14 cellular contexts compared by ENCODE assay signal in genomic region chr11:100878474-100878873, GRCh38.
DNase-seq lines count a peak whose midpoint lies in the region; TF ChIP-seq lines count a peak whose summit lies in the region.
"Had no signal": no experiment of that assay in that cellular context is flagged by ENCODE, and none has a peak within 500 bp of the region (broad histone marks: within the 10 kb centered on the region; RNA-seq: fewer than 3 reads in every experiment).

No MANE protein-coding gene starts in this region.

- H3K79me2 ChIP-seq in smooth muscle cell (ENCODE audit: low read depth), result peaks cover 31% of the 10 kb centered on the region

- H3K36me3 ChIP-seq in left ventricle myocardium inferior (no peaks in the 10 kb centered on the region), smooth muscle cell (ENCODE audit: low read depth) (no peaks in the 10 kb centered on the region)

- no peak overlapping the region for H2AFZ ChIP-seq in smooth muscle cell (ENCODE audit: low read depth)
- H2AFZ ChIP-seq: GM23338 had no signal

- DNase-seq in GM03348 (ENCODE audit: low spot score) (peak; percentile 48), cardiac fibroblast (ENCODE audit: low read depth in 2 of 2) (peak; percentile 85 to 92), left ventricle myocardium inferior (no peak), smooth muscle cell (lab: John Stamatoyannopoulos, UW; ENCODE audit: unreplicated experiment) (no peak), T-helper 1 cell (no peak), COLO668 (lab: John Stamatoyannopoulos, UW; ENCODE audit: unreplicated experiment) (no peak), caudate nucleus (lab: John Stamatoyannopoulos, UW) (no peak)
- DNase-seq in activated CD4-positive, alpha-beta T cell treated with anti-CD3 and anti-CD28 coated beads, Interleukin-2, amount 50 U/mL, for 1 hour, result no peak
- DNase-seq: activated CD8-positive, alpha-beta T cell treated with anti-CD3 and anti-CD28 coated beads for 36 hours; left colon; NCI-H2029 treated with DMSO at 0.1 percent for 48 hours; NCI-H526 treated with DMSO at 0.1 percent for 48 hours; PC-3 had no signal

- WGBS in smooth muscle cell (ENCODE audit: low lambda C conversion rate), result 31% methylated on average over 2 of the region's 2 CpGs

- no peaks in the 10 kb centered on the region for H4K20me1 ChIP-seq in smooth muscle cell (ENCODE audit: low read depth)

- no peak overlapping the region for H3K9ac ChIP-seq in smooth muscle cell (ENCODE audit: low read depth)

- H3K27me3 ChIP-seq in left ventricle myocardium inferior (ENCODE audit: low read depth) (no peaks in the 10 kb centered on the region), smooth muscle cell (ENCODE audit: low read depth) (no peaks in the 10 kb centered on the region)

- intact Hi-C loops in left ventricle myocardium inferior (cut with micrococcal nuclease), result no loop called here

- H3K27ac ChIP-seq in left ventricle myocardium inferior (replicated peaks) (peak overlapping the region; percentile 72), smooth muscle cell (ENCODE audit: low read depth) (peak overlapping the region; percentile 94), caudate nucleus (ENCODE audit: low read depth, low read length) (no peak overlapping the region)

- H3K4me3 ChIP-seq in cardiac fibroblast (replicated peaks in 1 of 2; ENCODE audit: low read depth in 2 of 2, low read length in 2 of 2) (no peak overlapping the region), left ventricle myocardium inferior (no peak overlapping the region), smooth muscle cell (no peak overlapping the region)
- H3K4me3 ChIP-seq: GM23338 had no signal

- H3F3A ChIP-seq in smooth muscle cell (ENCODE audit: low read depth), result peaks cover 9% of the 10 kb centered on the region

- peak overlapping the region; percentile 65 for H3K4me2 ChIP-seq in smooth muscle cell
- H3K4me2 ChIP-seq: GM23338 had no signal

- H3K9me3 ChIP-seq in left ventricle myocardium inferior (replicated peaks), result no peaks in the 10 kb centered on the region
- H3K9me3 ChIP-seq in smooth muscle cell (replicated peaks; ENCODE audit: low read depth), result no peaks in the 10 kb centered on the region

- TF ChIP-seq CTCF in cardiac fibroblast (IDR thresholded peaks at IDR 0.05; ENCODE audit: low read depth, low read length) (no peak), left ventricle myocardium inferior (IDR thresholded peaks at IDR 0.05; ENCODE audit: borderline replicate concordance) (no peak), smooth muscle cell (IDR thresholded peaks at IDR 0.05; ENCODE audit: borderline replicate concordance, insufficient read depth, poor library complexity, severe bottlenecking) (no peak)

- H3K4me1 ChIP-seq in left ventricle myocardium inferior, result peaks cover 10% of the 10 kb centered on the region
- peaks cover 21% of the 10 kb centered on the region for H3K4me1 ChIP-seq in smooth muscle cell (ENCODE audit: low read depth)

Comparison
In these comparisons a context has a peak if more than half of its experiments do, and no peak if none do; other contexts are left out.
1. DNase-seq: peak in GM03348 (single experiment) and cardiac fibroblast (2 of 2); none in left ventricle myocardium inferior (single experiment), smooth muscle cell (single experiment), T-helper 1 cell (0 of 5), COLO668 (single experiment), caudate nucleus (0 of 61) and activated CD4-positive, alpha-beta T cell treated with anti-CD3 and anti-CD28 coated beads, Interleukin-2, amount 50 U/mL, for 1 hour (single experiment).